ENCODE assay signal across 11 cellular contexts in genomic region chr12:121663610-121663929, GRCh38. TPM values are rescaled to one million over a fixed set of nuclear protein-coding genes. Genes with fewer than 3 reads are reported as not detected.
DNase-seq lines count a peak whose midpoint lies in the region; ATAC-seq and TF ChIP-seq lines count a peak whose summit lies in the region.
"Had no signal": no experiment of that assay in that cellular context is flagged by ENCODE, and none has a peak within 500 bp of the region (broad histone marks: within the 10 kb centered on the region; RNA-seq: fewer than 3 reads in every experiment).

No MANE protein-coding gene starts in this region.

- H3K4me1 ChIP-seq in KMS-11 (ENCODE audit: low read depth, poor library complexity, severe bottlenecking) = no peaks in the 10 kb centered on the region
- H3K4me1 ChIP-seq in neural progenitor cell = peaks cover 18% of the 10 kb centered on the region
- H3K4me1 ChIP-seq in Peyer's patch = peaks cover 0 to 1% (median 0%) of the 10 kb centered on the region in 4 donors

- H3K4me2 ChIP-seq in KMS-11 (no peak overlapping the region; the same call in 1 of the 2 replicates), neural progenitor cell (peak overlapping the region; percentile 74)

- peak overlapping the region; percentile 75 for H3K27ac Mint-ChIP-seq in activated CD4-positive, alpha-beta T cell treated with anti-CD3 and anti-CD28 coated beads for 36 hours
- peak overlapping the region; percentile 93 for H3K27ac Mint-ChIP-seq in activated naive CD8-positive, alpha-beta T cell treated with anti-CD3 and anti-CD28 coated beads for 36 hours
- H3K27ac Mint-ChIP-seq in neural progenitor cell = no peak overlapping the region

- H3K79me2 ChIP-seq in KMS-11 (ENCODE audit: insufficient read depth, low read depth) (no peaks in the 10 kb centered on the region), neural progenitor cell (ENCODE audit: low read depth) (peaks cover 8% of the 10 kb centered on the region)

- intact Hi-C loops in activated CD4-positive, alpha-beta T cell treated with anti-CD3 and anti-CD28 coated beads for 36 hours (cut with DNase I, micrococcal nuclease) = no loop called here

- TF ChIP-seq CTCF in KMS-11 (conservative IDR thresholded peaks at IDR 0.05; ENCODE audit: low read depth, low read length) (no peak), neural progenitor cell (IDR thresholded peaks at IDR 0.05) (no peak), Peyer's patch (IDR thresholded peaks at IDR 0.05) (no peak)

- TF ChIP-seq POLR2A in Peyer's patch (IDR thresholded peaks at IDR 0.05) = no peak

- no peaks in the 10 kb centered on the region for H3K9me3 Mint-ChIP-seq in activated CD4-positive, alpha-beta T cell treated with anti-CD3 and anti-CD28 coated beads for 36 hours (ENCODE audit: low read depth)
- no peaks in the 10 kb centered on the region for H3K9me3 Mint-ChIP-seq in activated naive CD8-positive, alpha-beta T cell treated with anti-CD3 and anti-CD28 coated beads for 36 hours
- H3K9me3 Mint-ChIP-seq in neural progenitor cell = no peaks in the 10 kb centered on the region

- H3K36me3 ChIP-seq in KMS-11 (ENCODE audit: insufficient read depth) (no peaks in the 10 kb centered on the region), neural progenitor cell (no peaks in the 10 kb centered on the region), Peyer's patch (no peaks in the 10 kb centered on the region)
- H3K36me3 ChIP-seq: left ventricle myocardium inferior had no signal

- POLR2A ChIA-PET in activated CD4-positive, alpha-beta T cell treated with anti-CD3 and anti-CD28 coated beads for 36 hours (lab: Charles Lee) = no interaction called here

- DNase-seq in activated CD4-positive, alpha-beta T cell treated with anti-CD3 and anti-CD28 coated beads for 36 hours = no peak
- DNase-seq in activated CD4-positive, alpha-beta T cell treated with anti-CD3 and anti-CD28 coated beads, Interleukin-2, amount 50 U/mL, for 48 hours = no peak
- DNase-seq in activated naive CD8-positive, alpha-beta T cell treated with anti-CD3 and anti-CD28 coated beads for 36 hours = no peak
- no peak for DNase-seq in neural progenitor cell (ENCODE audit: low spot score)
- DNase-seq in Peyer's patch = no peak
- no peak for DNase-seq in T1000 (lab: John Stamatoyannopoulos, UW)
- DNase-seq: NCI-H187 had no signal

- peaks cover 5% of the 10 kb centered on the region for H3K36me3 Mint-ChIP-seq in activated CD4-positive, alpha-beta T cell treated with anti-CD3 and anti-CD28 coated beads for 36 hours (ENCODE audit: low read depth)
- H3K36me3 Mint-ChIP-seq in activated naive CD8-positive, alpha-beta T cell treated with anti-CD3 and anti-CD28 coated beads for 36 hours = peaks cover 13% of the 10 kb centered on the region
- H3K36me3 Mint-ChIP-seq in neural progenitor cell = peaks cover 2% of the 10 kb centered on the region

- H3K27ac ChIP-seq in KMS-11 (no peak overlapping the region), neural progenitor cell (no peak overlapping the region), Peyer's patch (peak overlapping the region in 2 of 4 donors; percentile 20 to 77)
- H3K27ac ChIP-seq: RWPE1 had no signal

- no peaks in the 10 kb centered on the region for H3K27me3 ChIP-seq in KMS-11 (ENCODE audit: insufficient read depth, low read depth)
- H3K27me3 ChIP-seq in neural progenitor cell = no peaks in the 10 kb centered on the region
- no peaks in the 10 kb centered on the region for H3K27me3 ChIP-seq in Peyer's patch

- H3K4me3 Mint-ChIP-seq in activated CD4-positive, alpha-beta T cell treated with anti-CD3 and anti-CD28 coated beads for 36 hours = no peak overlapping the region
- H3K4me3 Mint-ChIP-seq in activated naive CD8-positive, alpha-beta T cell treated with anti-CD3 and anti-CD28 coated beads for 36 hours = peak overlapping the region; percentile 87
- no peak overlapping the region for H3K4me3 Mint-ChIP-seq in neural progenitor cell

- CTCF ChIA-PET in activated CD4-positive, alpha-beta T cell treated with anti-CD3 and anti-CD28 coated beads for 36 hours (lab: Charles Lee) = no interaction called here

- no peaks in the 10 kb centered on the region for H3K27me3 Mint-ChIP-seq in activated CD4-positive, alpha-beta T cell treated with anti-CD3 and anti-CD28 coated beads for 36 hours
- no peaks in the 10 kb centered on the region for H3K27me3 Mint-ChIP-seq in activated naive CD8-positive, alpha-beta T cell treated with anti-CD3 and anti-CD28 coated beads for 36 hours
- H3K27me3 Mint-ChIP-seq in neural progenitor cell (ENCODE audit: insufficient read depth, low read depth) = peaks cover 5% of the 10 kb centered on the region

- H3K4me1 Mint-ChIP-seq in activated CD4-positive, alpha-beta T cell treated with anti-CD3 and anti-CD28 coated beads for 36 hours = peaks cover 73% of the 10 kb centered on the region
- H3K4me1 Mint-ChIP-seq in activated naive CD8-positive, alpha-beta T cell treated with anti-CD3 and anti-CD28 coated beads for 36 hours = peaks cover 52% of the 10 kb centered on the region
- peaks cover 27% of the 10 kb centered on the region for H3K4me1 Mint-ChIP-seq in neural progenitor cell

- H4K20me1 ChIP-seq in KMS-11 (ENCODE audit: insufficient read depth) (no peaks in the 10 kb centered on the region), neural progenitor cell (ENCODE audit: low read depth) (no peaks in the 10 kb centered on the region)

- H3K9ac ChIP-seq in KMS-11 (no peak overlapping the region), neural progenitor cell (no peak overlapping the region)

- H3K9me3 ChIP-seq in neural progenitor cell (ENCODE audit: low read depth) = no peaks in the 10 kb centered on the region
- no peaks in the 10 kb centered on the region for H3K9me3 ChIP-seq in Peyer's patch
- H3K9me3 ChIP-seq: left ventricle myocardium inferior had no signal

- no peak for ATAC-seq in activated CD4-positive, alpha-beta T cell treated with anti-CD3 and anti-CD28 coated beads for 36 hours
- ATAC-seq in GM21723 (IDR thresholded peaks at IDR 0.05; ENCODE audit: unreplicated experiment) = no peak

- peak overlapping the region; percentile 41; the same call in 1 of the 2 replicates for H2AFZ ChIP-seq in KMS-11 (ENCODE audit: low read depth)
- H2AFZ ChIP-seq in neural progenitor cell (replicated peaks) = peak overlapping the region; percentile 37

- no peak overlapping the region for H3K4me3 ChIP-seq in KMS-11 (IDR thresholded peaks at IDR 0.05; ENCODE audit: insufficient read depth, low read depth, low read length)
- H3K4me3 ChIP-seq in neural progenitor cell = peak overlapping the region; percentile 50
- H3K4me3 ChIP-seq in Peyer's patch = no peak overlapping the region

- H3F3A ChIP-seq in neural progenitor cell (ENCODE audit: low read depth) = peaks cover 30% of the 10 kb centered on the region

RNA-seq across cellular contexts. Expression of gene MORN3, which starts 5.9 kb away (rescaled TPM):
- total RNA-seq in activated CD4-positive, alpha-beta T cell treated with anti-CD3 and anti-CD28 coated beads for 36 hours = 1 to 10 TPM; 2.0 to 2.6 TPM
- 1 to 10 TPM; 1.8 to 1.9 TPM for total RNA-seq in activated naive CD8-positive, alpha-beta T cell treated with anti-CD3 and anti-CD28 coated beads for 36 hours
- 0.19 and 1.3 TPM in 2 replicates for total RNA-seq in neural progenitor cell (ENCODE audit: low replicate concordance)
- total RNA-seq in Peyer's patch = not detected
- total RNA-seq: left ventricle myocardium inferior had no signal

RNA-seq across cellular contexts. Expression of gene ORAI1, which starts 37.2 kb away (rescaled TPM):
- 10 to 100 TPM; 29.4 to 35.9 TPM for total RNA-seq in activated CD4-positive, alpha-beta T cell treated with anti-CD3 and anti-CD28 coated beads for 36 hours
- 10 to 100 TPM; 44.0 to 44.4 TPM for total RNA-seq in activated naive CD8-positive, alpha-beta T cell treated with anti-CD3 and anti-CD28 coated beads for 36 hours
- total RNA-seq in neural progenitor cell (ENCODE audit: low replicate concordance) (8.0 and 10.6 TPM in 2 replicates), Peyer's patch (10 to 100 TPM in 2 of 4 donors, 1 to 10 TPM in 2; 3.3 to 17.4 (median 8.7) TPM)

RNA-seq across cellular contexts. Expression of gene TMEM120B, which starts 49.0 kb away (rescaled TPM):
- 10 to 100 TPM in 1 of 2 experiments, 1 to 10 TPM in 1; 8.8 to 11.7 TPM for total RNA-seq in activated CD4-positive, alpha-beta T cell treated with anti-CD3 and anti-CD28 coated beads for 36 hours
- total RNA-seq in activated naive CD8-positive, alpha-beta T cell treated with anti-CD3 and anti-CD28 coated beads for 36 hours = 10 to 100 TPM; 14.5 to 15.2 TPM
- total RNA-seq in neural progenitor cell (ENCODE audit: low replicate concordance) (4.7 and 12.7 TPM in 2 replicates), Peyer's patch (1 to 10 TPM; 3.7 to 8.6 (median 5.2) TPM)
